36 cellular contexts compared by ENCODE assay signal in the genomic region with DNA sequence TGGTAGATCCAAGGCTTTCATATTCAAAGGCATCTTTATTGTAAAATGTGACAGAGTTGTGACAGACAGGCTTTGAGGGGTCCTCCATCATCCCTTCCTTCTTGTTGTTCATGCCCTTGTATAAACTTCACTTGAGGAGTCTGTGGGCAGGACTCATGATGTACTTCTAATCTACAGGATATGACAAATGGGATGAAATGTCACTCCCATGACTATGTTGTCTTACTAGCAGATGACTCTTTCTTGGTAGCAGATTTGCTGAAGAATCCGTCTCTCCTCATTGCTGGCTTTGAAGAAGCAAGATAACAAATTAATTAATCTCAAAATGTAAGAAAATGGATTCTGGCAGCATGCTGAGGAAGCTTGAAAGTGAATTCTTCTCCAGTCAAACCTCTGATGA.
"Had no signal": no experiment of that assay in that cellular context is flagged by ENCODE, and none has a peak within 500 bp of the region (broad histone marks: within the 10 kb centered on the region; RNA-seq: fewer than 3 reads in every experiment).

No MANE protein-coding gene starts in this region.

- H3K4me1 Mint-ChIP-seq: activated B cell treated with CpG ODN at 0.5 μM for 24 hours; activated CD4-positive, alpha-beta T cell treated with anti-CD3 and anti-CD28 coated beads, Interleukin-2, amount 10 ng/mL, durations not matched to agents 24 days and 14 days; activated naive CD4-positive, alpha-beta T cell treated with anti-CD3 and anti-CD28 coated beads, Interleukin-2, amount 10 ng/mL, durations not matched to agents 7 days and 5 days; activated naive CD4-positive, alpha-beta T cell treated with anti-CD3 and anti-CD28 coated beads, Interleukin-2, amount 50 U/mL, for 24 hours; activated naive CD8-positive, alpha-beta T cell treated with anti-CD3 and anti-CD28 coated beads, Interleukin-2, amount 10 ng/mL, durations not matched to agents 7 days and 5 days; activated naive CD8-positive, alpha-beta T cell treated with anti-CD3 and anti-CD28 coated beads, Interleukin-2, amount 50 U/mL, for 24 hours; central memory CD8-positive, alpha-beta T cell had no signal

- DNase-seq: activated B cell treated with CpG ODN at 0.5 μM for 24 hours; activated CD4-positive, alpha-beta memory T cell treated with anti-CD3 and anti-CD28 coated beads for 36 hours; activated CD4-positive, alpha-beta T cell treated with anti-CD3 and anti-CD28 coated beads for 4 hours; activated CD4-positive, alpha-beta T cell treated with anti-CD3 and anti-CD28 coated beads, Interleukin-2, amount 10 ng/mL, durations not matched to agents 24 days and 14 days; activated CD4-positive, alpha-beta T cell treated with anti-CD3 and anti-CD28 coated beads, Interleukin-2, amount 50 U/mL, for 1 hour; activated CD4-positive, alpha-beta T cell treated with anti-CD3 and anti-CD28 coated beads, Interleukin-2, amount 50 U/mL, for 4 hours; activated CD4-positive, CD25-positive, alpha-beta regulatory T cell treated with anti-CD3 and anti-CD28 coated beads, Interleukin-2, amount 50 U/mL, for 72 hours; activated CD8-positive, alpha-beta memory T cell treated with anti-CD3 and anti-CD28 coated beads, Interleukin-2, amount 50 U/mL, for 4 hours; activated CD8-positive, alpha-beta T cell treated with anti-CD3 and anti-CD28 coated beads for 36 hours; activated effector memory CD4-positive, alpha-beta T cell treated with Interleukin-2 at 50 U/mL for 16 hours; activated gamma-delta T cell; activated naive CD4-positive, alpha-beta T cell treated with anti-CD3 and anti-CD28 coated beads, Interleukin-2, amount 10 ng/mL, durations not matched to agents 7 days and 5 days; activated naive CD4-positive, alpha-beta T cell treated with Interleukin-2 at 50 U/mL for 16 hours; activated naive CD8-positive, alpha-beta T cell treated with anti-CD3 and anti-CD28 coated beads, Interleukin-2, amount 10 ng/mL, durations not matched to agents 7 days and 5 days; activated naive CD8-positive, alpha-beta T cell treated with anti-CD3 and anti-CD28 coated beads, Interleukin-2, amount 50 U/mL, for 24 hours; activated T-cell treated with anti-CD3 and anti-CD28 coated beads for 4 hours; activated T-cell treated with anti-CD3 and anti-CD28 coated beads, Interleukin-2, amount 50 U/mL, for 1 hour; activated T-cell treated with anti-CD3 and anti-CD28 coated beads, Interleukin-2, amount 50 U/mL, for 4 hours; activated T-cell treated with anti-CD3 and anti-CD28 coated beads, Interleukin-2, amount 50 U/mL, for 72 hours; amygdala; anterior cingulate cortex; caudate nucleus; cerebellar nuclear complex; T-helper 1 cell; T-helper 2 cell; T-helper 9 cell had no signal

- H3K9me3 Mint-ChIP-seq: activated naive CD4-positive, alpha-beta T cell treated with anti-CD3 and anti-CD28 coated beads, Interleukin-2, amount 10 ng/mL, durations not matched to agents 7 days and 5 days; activated naive CD8-positive, alpha-beta T cell treated with anti-CD3 and anti-CD28 coated beads, Interleukin-2, amount 10 ng/mL, durations not matched to agents 7 days and 5 days; activated T-helper 2 cell treated with anti-CD3 and anti-CD28 coated beads, Interferon-gamma antibody, Interleukin-2, Interleukin-4, amounts not matched to agents 10 μg/mL and 5 μg/mL and 100 μg/mL, durations not matched to agents 14 hours and 24 hours and 36 hours; T-helper 1 cell treated with Interleukin-12 subunit alpha and Interleukin-12 subunit beta and Interleukin-4 antibody, amounts not matched to agents 30 μg/mL and 1 μg/mL, for 36 hours; T-helper 2 cell treated with Interferon-gamma antibody and Interleukin-4, amounts not matched to agents 5 μg/mL and 100 μg/mL, for 36 hours had no signal

- H3K27me3 Mint-ChIP-seq: activated B cell treated with CpG ODN at 0.5 μM for 24 hours; activated CD4-positive, alpha-beta memory T cell treated with anti-CD3 and anti-CD28 coated beads for 36 hours; activated CD4-positive, alpha-beta T cell treated with anti-CD3 and anti-CD28 coated beads, Interleukin-2, amount 10 ng/mL, durations not matched to agents 24 days and 14 days; activated CD8-positive, alpha-beta T cell treated with anti-CD3 and anti-CD28 coated beads for 36 hours; activated naive CD4-positive, alpha-beta T cell treated with anti-CD3 and anti-CD28 coated beads, Interleukin-2, amount 10 ng/mL, durations not matched to agents 7 days and 5 days; activated naive CD4-positive, alpha-beta T cell treated with anti-CD3 and anti-CD28 coated beads, Interleukin-2, amount 50 U/mL, for 24 hours; activated naive CD8-positive, alpha-beta T cell; activated naive CD8-positive, alpha-beta T cell treated with anti-CD3 and anti-CD28 coated beads, Interleukin-2, amount 10 ng/mL, durations not matched to agents 7 days and 5 days; activated naive CD8-positive, alpha-beta T cell treated with anti-CD3 and anti-CD28 coated beads, Interleukin-2, amount 50 U/mL, for 24 hours; central memory CD8-positive, alpha-beta T cell had no signal

- H3K4me3 ChIP-seq: ascending aorta, cardiac muscle cell had no signal

- ATAC-seq: activated CD8-positive, alpha-beta T cell treated with anti-CD3 and anti-CD28 coated beads for 36 hours; activated naive CD8-positive, alpha-beta T cell treated with anti-CD3 and anti-CD28 coated beads, Interleukin-2, amount 50 U/mL, for 24 hours; activated T-cell treated with anti-CD3 and anti-CD28 coated beads, Interleukin-2, amount 50 U/mL, for 4 hours; activated T-cell treated with anti-CD3 and anti-CD28 coated beads, Interleukin-2, amount 50 U/mL, for 72 hours had no signal

- H3K27ac ChIP-seq: ascending aorta, cardiac muscle cell, VCaP had no signal

- H3K4me3 Mint-ChIP-seq: activated B cell treated with CpG ODN at 0.5 μM for 24 hours; activated CD4-positive, alpha-beta memory T cell treated with anti-CD3 and anti-CD28 coated beads for 36 hours; activated CD4-positive, alpha-beta T cell treated with anti-CD3 and anti-CD28 coated beads, Interleukin-2, amount 10 ng/mL, durations not matched to agents 24 days and 14 days; activated CD8-positive, alpha-beta T cell treated with anti-CD3 and anti-CD28 coated beads for 36 hours; activated naive CD4-positive, alpha-beta T cell treated with anti-CD3 and anti-CD28 coated beads, Interleukin-2, amount 10 ng/mL, durations not matched to agents 7 days and 5 days; activated naive CD4-positive, alpha-beta T cell treated with anti-CD3 and anti-CD28 coated beads, Interleukin-2, amount 50 U/mL, for 24 hours; activated naive CD8-positive, alpha-beta T cell; activated naive CD8-positive, alpha-beta T cell treated with anti-CD3 and anti-CD28 coated beads, Interleukin-2, amount 10 ng/mL, durations not matched to agents 7 days and 5 days; activated naive CD8-positive, alpha-beta T cell treated with anti-CD3 and anti-CD28 coated beads, Interleukin-2, amount 50 U/mL, for 24 hours; activated T-cell treated with anti-CD3 and anti-CD28 coated beads, Interleukin-2, amount 50 U/mL, for 4 hours; activated T-cell treated with anti-CD3 and anti-CD28 coated beads, Interleukin-2, amount 50 U/mL, for 72 hours; brain; central memory CD8-positive, alpha-beta T cell; T-helper 1 cell treated with Interleukin-12 subunit alpha and Interleukin-12 subunit beta and Interleukin-4 antibody, amounts not matched to agents 30 μg/mL and 1 μg/mL, for 36 hours; T-helper 2 cell treated with Interferon-gamma antibody and Interleukin-4, amounts not matched to agents 5 μg/mL and 100 μg/mL, for 36 hours had no signal

- H3K36me3 Mint-ChIP-seq: activated CD4-positive, alpha-beta memory T cell treated with anti-CD3 and anti-CD28 coated beads for 36 hours; activated naive CD4-positive, alpha-beta T cell treated with anti-CD3 and anti-CD28 coated beads, Interleukin-2, amount 10 ng/mL, durations not matched to agents 7 days and 5 days; activated naive CD4-positive, alpha-beta T cell treated with anti-CD3 and anti-CD28 coated beads, Interleukin-2, amount 50 U/mL, for 24 hours; activated naive CD8-positive, alpha-beta T cell; activated naive CD8-positive, alpha-beta T cell treated with anti-CD3 and anti-CD28 coated beads, Interleukin-2, amount 10 ng/mL, durations not matched to agents 7 days and 5 days; brain had no signal

- H3K27ac Mint-ChIP-seq: activated B cell treated with CpG ODN at 0.5 μM for 24 hours; activated CD4-positive, alpha-beta memory T cell treated with anti-CD3 and anti-CD28 coated beads for 36 hours; activated CD4-positive, alpha-beta T cell treated with anti-CD3 and anti-CD28 coated beads, Interleukin-2, amount 10 ng/mL, durations not matched to agents 24 days and 14 days; activated CD8-positive, alpha-beta T cell treated with anti-CD3 and anti-CD28 coated beads for 36 hours; activated naive CD4-positive, alpha-beta T cell treated with anti-CD3 and anti-CD28 coated beads, Interleukin-2, amount 10 ng/mL, durations not matched to agents 7 days and 5 days; activated naive CD4-positive, alpha-beta T cell treated with anti-CD3 and anti-CD28 coated beads, Interleukin-2, amount 50 U/mL, for 24 hours; activated naive CD8-positive, alpha-beta T cell; activated naive CD8-positive, alpha-beta T cell treated with anti-CD3 and anti-CD28 coated beads, Interleukin-2, amount 10 ng/mL, durations not matched to agents 7 days and 5 days; activated naive CD8-positive, alpha-beta T cell treated with anti-CD3 and anti-CD28 coated beads, Interleukin-2, amount 50 U/mL, for 24 hours; activated T-cell treated with anti-CD3 and anti-CD28 coated beads, Interleukin-2, amount 50 U/mL, for 72 hours; activated T-helper 2 cell treated with anti-CD3 and anti-CD28 coated beads, Interferon-gamma antibody, Interleukin-2, Interleukin-4, amounts not matched to agents 10 μg/mL and 5 μg/mL and 100 μg/mL, durations not matched to agents 14 hours and 24 hours and 36 hours; brain; T-helper 1 cell treated with Interleukin-12 subunit alpha and Interleukin-12 subunit beta and Interleukin-4 antibody, amounts not matched to agents 30 μg/mL and 1 μg/mL, for 36 hours; T-helper 2 cell treated with Interferon-gamma antibody and Interleukin-4, amounts not matched to agents 5 μg/mL and 100 μg/mL, for 36 hours had no signal

- H3K27me3 ChIP-seq: ascending aorta, cardiac muscle cell had no signal

- H3K4me1 ChIP-seq: ascending aorta had no signal
